ENCODE assay signal across 8 cellular contexts in the genomic region with DNA sequence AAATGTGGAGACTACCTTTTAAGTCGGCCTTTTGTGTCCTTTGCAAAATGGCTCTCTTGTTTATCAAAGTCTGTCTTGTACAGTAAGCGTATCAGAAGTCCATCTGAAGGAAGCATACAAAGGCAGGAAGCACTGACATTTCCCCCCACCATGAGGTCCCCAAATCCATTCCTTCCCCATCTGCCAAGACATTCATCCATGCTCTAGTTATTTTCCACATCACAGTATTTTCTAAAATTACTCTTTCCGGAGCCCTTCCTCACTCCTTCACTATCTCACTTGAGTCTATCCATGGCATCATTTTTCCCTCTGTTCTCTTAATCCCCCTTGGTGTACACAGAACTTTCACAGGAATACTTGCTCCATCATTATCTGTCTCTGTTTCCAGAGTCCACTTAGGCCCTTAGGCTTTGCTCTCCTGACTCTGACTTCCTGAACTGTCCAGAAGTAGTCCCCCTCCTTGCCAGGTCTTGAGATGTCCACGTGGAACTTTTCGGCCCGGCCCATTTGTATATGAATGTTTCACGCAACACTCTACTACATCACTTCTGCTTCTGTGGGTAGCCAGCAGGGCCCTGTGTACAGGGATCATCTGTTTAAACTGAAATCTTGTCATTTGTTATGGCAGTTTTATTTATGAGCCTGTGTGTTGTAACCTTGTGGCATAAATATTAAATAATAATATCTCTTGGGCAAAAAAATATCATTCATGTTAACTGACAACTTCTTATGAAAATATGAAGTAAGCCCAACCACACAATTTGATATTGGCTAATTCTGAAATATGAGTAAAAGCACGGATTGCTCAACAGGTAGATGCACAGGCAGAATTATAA. TPM values are rescaled to one million over a fixed set of nuclear protein-coding genes. Genes with fewer than 3 reads are reported as not detected.
DNase-seq lines count a peak whose midpoint lies in the region; FAIRE-seq and TF ChIP-seq lines count a peak whose summit lies in the region.

No MANE protein-coding gene starts in this region.

- TF ChIP-seq CTCF in H9 (conservative IDR thresholded peaks at IDR 0.05) = no peak
- TF ChIP-seq CTCF in SU-DHL-6 (IDR thresholded peaks at IDR 0.05; ENCODE audit: insufficient read depth, low read length, poor library complexity, severe bottlenecking) = no peak
- no peak for TF ChIP-seq CTCF in hepatocyte (IDR thresholded peaks at IDR 0.05; ENCODE audit: poor library complexity)

- H3K27me3 Mint-ChIP-seq in H9 (ENCODE audit: low read depth) = peaks cover 15% of the 10 kb centered on the region

- no peak overlapping the region for H2BK12ac ChIP-seq in H9 (ENCODE audit: insufficient read length, low read depth, low read length)

- H4K8ac ChIP-seq in H9 (replicated peaks; ENCODE audit: insufficient read length, low read depth, low read length) = no peak overlapping the region

- H3K9me3 Mint-ChIP-seq in H9 = peaks cover 0 to 3% of the 10 kb centered on the region in 2 experiments; a peak in 2 of 5 replicates

- H3K9me3 ChIP-seq in H9 (ENCODE audit: control insufficient read depth, low read depth, low read length) = no peaks in the 10 kb centered on the region
- no peaks in the 10 kb centered on the region for H3K9me3 ChIP-seq in SU-DHL-6 (ENCODE audit: insufficient read depth, low read length)
- no peaks in the 10 kb centered on the region for H3K9me3 ChIP-seq in hepatocyte (ENCODE audit: low read depth)

- DNase-seq in H9 (no peak), hepatocyte (ENCODE audit: low spot score) (peak; percentile 26), hepatic stellate cell (ENCODE audit: low spot score) (no peak), germinal center (ENCODE audit: low spot score) (no peak), HTR-8/SVneo (ENCODE audit: insufficient read length, low spot score) (no peak)
- DNase-seq in central memory CD4-positive, alpha-beta T cell = no peak

- H3K18ac ChIP-seq in H9 (ENCODE audit: insufficient read length, low read depth, low read length) = no peak overlapping the region

- H3K79me1 ChIP-seq in H9 (ENCODE audit: insufficient read depth, low read depth, low read length, poor library complexity, severe bottlenecking) = no peaks in the 10 kb centered on the region

- no peak overlapping the region for H3K4ac ChIP-seq in H9 (ENCODE audit: low read depth, low read length)

- no peak overlapping the region for H3K23ac ChIP-seq in H9 (ENCODE audit: insufficient read length, low read depth, low read length)

- H3K36me3 Mint-ChIP-seq in H9 (ENCODE audit: insufficient read depth in 1 of 3, low read depth in 3 of 3) = peaks cover 0 to 8% (median 2%) of the 10 kb centered on the region in 3 experiments; a peak in 4 of 7 replicates

- H2AFZ ChIP-seq in ACC112 (ENCODE audit: low read length, unreplicated experiment) = peak overlapping the region; percentile 7
- no peak overlapping the region for H2AFZ ChIP-seq in H9 (ENCODE audit: low read length)
- no peak overlapping the region for H2AFZ ChIP-seq in SU-DHL-6 (ENCODE audit: low read depth, low read length, severe bottlenecking)
- H2AFZ ChIP-seq in hepatocyte = no peak overlapping the region

- FAIRE-seq in HTR-8/SVneo (lab: Jason Lieb, UNC) = no peak

- H3F3A ChIP-seq in SU-DHL-6 (ENCODE audit: insufficient read depth) = peaks cover 87% of the 10 kb centered on the region

- H3K27ac ChIP-seq in ACC112 (ENCODE audit: low read depth, low read length) (peak overlapping the region; percentile 63), H9 (ENCODE audit: insufficient read length, low read depth, low read length) (no peak overlapping the region), SU-DHL-6 (ENCODE audit: low read depth, low read length) (peak overlapping the region; percentile 100), hepatocyte (no peak overlapping the region)

- H2BK5ac ChIP-seq in H9 (ENCODE audit: insufficient read length, low read length) = no peak overlapping the region

- no peak overlapping the region for H3K56ac ChIP-seq in H9 (ENCODE audit: insufficient read length, low read depth, low read length)

- H3K14ac ChIP-seq in H9 (ENCODE audit: insufficient read depth, low read length) = no peak overlapping the region

- H3K36me3 ChIP-seq in ACC112 (ENCODE audit: insufficient read depth, low read length) = no peaks in the 10 kb centered on the region
- H3K36me3 ChIP-seq in SU-DHL-6 (ENCODE audit: low read length) = peaks cover 39% of the 10 kb centered on the region
- H3K36me3 ChIP-seq in hepatocyte (replicated peaks; ENCODE audit: insufficient read depth, low read depth) = no peaks in the 10 kb centered on the region

- H4K20me1 ChIP-seq in H9 (ENCODE audit: control insufficient read depth, insufficient read depth, insufficient read length) (peaks cover 2% of the 10 kb centered on the region), SU-DHL-6 (ENCODE audit: low read depth, low read length) (peaks cover 29% of the 10 kb centered on the region; the same call in 1 of the 2 replicates), hepatocyte (ENCODE audit: insufficient read depth, poor library complexity, severe bottlenecking) (no peaks in the 10 kb centered on the region)

- H2BK15ac ChIP-seq in H9 (ENCODE audit: low read depth, low read length) = no peak overlapping the region

- no peak overlapping the region for H3T11ph ChIP-seq in H9 (ENCODE audit: low read length)

- no peak overlapping the region for H2BK120ac ChIP-seq in H9 (ENCODE audit: low read depth, low read length, poor library complexity, severe bottlenecking)

- peaks cover 9% of the 10 kb centered on the region for H3K23me2 ChIP-seq in H9 (ENCODE audit: insufficient read length, low read depth, low read length, poor library complexity, severe bottlenecking)

- H3K4me2 ChIP-seq in H9 (ENCODE audit: insufficient read depth, insufficient read length, low read length) = peak overlapping the region; percentile 72
- peak overlapping the region; percentile 97 for H3K4me2 ChIP-seq in SU-DHL-6 (ENCODE audit: low read depth, low read length, poor library complexity, severe bottlenecking)
- H3K4me2 ChIP-seq in hepatocyte = peak overlapping the region; percentile 98

- no peak overlapping the region for H2AK5ac ChIP-seq in H9 (ENCODE audit: insufficient read length, low read length)

- no peak overlapping the region for H3K9ac ChIP-seq in H9 (ENCODE audit: extremely low read depth, insufficient read length, low read length)
- H3K9ac ChIP-seq in SU-DHL-6 (ENCODE audit: low read length) = peak overlapping the region; percentile 97

- no peak overlapping the region for H4K5ac ChIP-seq in H9 (ENCODE audit: insufficient read length, low read depth, low read length)

- no peaks in the 10 kb centered on the region for H3K9me2 ChIP-seq in SU-DHL-6 (replicated peaks; ENCODE audit: insufficient read depth, low read length)
- H3K9me2 ChIP-seq in hepatocyte (replicated peaks; ENCODE audit: insufficient read depth) = no peaks in the 10 kb centered on the region

- H3K4me3 ChIP-seq in ACC112 (ENCODE audit: low read depth, low read length) (peak overlapping the region; percentile 79), SU-DHL-6 (ENCODE audit: insufficient read depth, low read length, poor library complexity, severe bottlenecking) (peak overlapping the region; percentile 96), hepatocyte (no peak overlapping the region)

- WGBS in H9 (ENCODE audit: extremely low coverage, insufficient read length, low lambda C conversion rate) = no CpG with 5 or more reads among the region's 8 CpGs
- 78% methylated on average over 8 of the region's 8 CpGs for WGBS in hepatocyte (ENCODE audit: low lambda C conversion rate, missing lambda C conversion rate)

- H3K4me1 ChIP-seq in ACC112 (ENCODE audit: control insufficient read depth, insufficient read depth, low read length, unreplicated experiment) (peaks cover 46% of the 10 kb centered on the region), H9 (ENCODE audit: insufficient read depth, low read length) (peaks cover 11% of the 10 kb centered on the region), hepatocyte (ENCODE audit: insufficient read depth) (peaks cover 10% of the 10 kb centered on the region)

- H2BK20ac ChIP-seq in H9 (ENCODE audit: low read depth, low read length, poor library complexity, severe bottlenecking) = no peak overlapping the region

- H3K4me1 Mint-ChIP-seq in H9 = peaks cover 35 to 43% of the 10 kb centered on the region in 2 experiments

- H3K4me3 Mint-ChIP-seq in H9 = peak overlapping the region; percentile 96

- no peak overlapping the region for H3K27ac Mint-ChIP-seq in H9

- H3K79me2 ChIP-seq in ACC112 (ENCODE audit: control insufficient read depth, insufficient read depth, low read length, unreplicated experiment) (peaks cover 17% of the 10 kb centered on the region), H9 (ENCODE audit: insufficient read depth, low read length) (peaks cover 5% of the 10 kb centered on the region; the same call in 1 of the 2 replicates), SU-DHL-6 (ENCODE audit: insufficient read depth, low read length) (peaks cover 95% of the 10 kb centered on the region), hepatocyte (peaks cover 22% of the 10 kb centered on the region)

- H4K91ac ChIP-seq in H9 (ENCODE audit: insufficient read length, low read depth, low read length) = no peak overlapping the region

- no peaks in the 10 kb centered on the region for H3K27me3 ChIP-seq in ACC112 (ENCODE audit: insufficient read depth, low read length)
- H3K27me3 ChIP-seq in H9 (ENCODE audit: insufficient read depth, low read length) = no peaks in the 10 kb centered on the region
- H3K27me3 ChIP-seq in SU-DHL-6 (ENCODE audit: low read length) = no peaks in the 10 kb centered on the region
- peaks cover 2% of the 10 kb centered on the region for H3K27me3 ChIP-seq in hepatocyte

RNA-seq across cellular contexts. Expression of a gene that starts 2.0 kb away (rescaled TPM):
- total RNA-seq in H9 (2021) (44.5 and 48.3 TPM in 2 replicates), hepatocyte (40.7 and 56.2 TPM in 2 replicates)
- 9.0 and 13.7 TPM in 2 replicates for polyA plus RNA-seq in hepatocyte

RNA-seq across cellular contexts. Expression of a gene that starts 53.2 kb away (rescaled TPM):
- total RNA-seq in H9 (2021) (39.7 and 40.2 TPM in 2 replicates), hepatocyte (54.5 and 60.0 TPM in 2 replicates)
- polyA plus RNA-seq in hepatocyte = 40.8 and 55.8 TPM in 2 replicates

Comparison
In these comparisons a context has a peak if more than half of its experiments do, and no peak if none do; other contexts are left out.
1. H3K27ac ChIP-seq: peak in ACC112 (single experiment) and SU-DHL-6 (single experiment); none in H9 (single experiment) and hepatocyte (single experiment).
2. Peak in every context shown above with its lines, with median percentiles within 50 percentile points of each other: H3K4me2 ChIP-seq.